Comparison of ENCODE assay signal across 8 cellular contexts in the genomic region with DNA sequence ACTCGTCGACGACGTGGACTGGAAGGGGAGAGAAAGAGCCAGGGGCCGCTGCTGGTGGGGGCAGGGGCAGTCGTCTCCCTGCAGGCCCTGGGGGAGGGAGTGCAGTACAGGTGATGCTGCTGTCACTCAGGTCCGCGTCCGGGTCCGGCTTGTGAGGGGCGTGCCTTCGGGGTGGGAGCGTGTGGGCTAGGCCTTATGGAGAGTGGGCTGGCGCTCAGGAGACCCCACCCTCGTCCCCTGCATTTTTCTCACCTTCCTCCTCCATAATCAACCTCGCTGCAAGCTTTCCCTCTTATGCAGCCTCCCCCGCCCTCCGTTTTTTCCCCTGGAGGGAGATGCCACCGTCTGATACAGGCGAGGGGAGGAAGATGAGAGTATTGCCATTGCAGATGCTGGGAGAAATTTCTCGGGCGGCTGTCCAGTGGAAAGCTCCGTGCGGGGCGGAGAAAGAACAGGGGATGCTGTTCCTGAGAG. TPM values are rescaled to one million over a fixed set of nuclear protein-coding genes. Genes with fewer than 3 reads are reported as not detected.
A peak's percentile ranks its signal among the peaks of the same experiment; 100 is the strongest.
DNase-seq lines count a peak whose midpoint lies in the region; ATAC-seq and TF ChIP-seq lines count a peak whose summit lies in the region.

No MANE protein-coding gene starts in this region.

- DNase-seq in Caki2 (ENCODE audit: low read depth) (peak; percentile 77), HT1080 (ENCODE audit: low read depth) (peak; percentile 80), PC-9 (peak; percentile 49 to 56), fibroblast of the aortic adventitia (ENCODE audit: low read depth) (peak; percentile 44)

- CTCF ChIA-PET in PC-9 (lab: Charles Lee): no interaction called here

- H3K36me3 ChIP-seq in PC-9 (ENCODE audit: low read depth): no peaks in the 10 kb centered on the region
- H3K36me3 ChIP-seq in neuron (ENCODE audit: insufficient read depth, low read length): no peaks in the 10 kb centered on the region
- no peaks in the 10 kb centered on the region for H3K36me3 ChIP-seq in thymus (ENCODE audit: control insufficient read depth, insufficient read depth)

- peak overlapping the region; percentile 92 for H3K4me3 Mint-ChIP-seq in activated T-helper 17 cell treated with anti-CD3 and anti-CD28 coated beads, Interleukin-2, amount 50 U/mL, for 72 hours

- H3K27me3 Mint-ChIP-seq in activated T-helper 17 cell treated with anti-CD3 and anti-CD28 coated beads, Interleukin-2, amount 50 U/mL, for 72 hours: no peaks in the 10 kb centered on the region

- no peaks in the 10 kb centered on the region for H3K27me3 ChIP-seq in PC-9 (ENCODE audit: insufficient read depth, low read depth)
- H3K27me3 ChIP-seq in neuron (ENCODE audit: insufficient read depth, low read length): no peaks in the 10 kb centered on the region
- H3K27me3 ChIP-seq in thymus (ENCODE audit: control insufficient read depth, insufficient read depth): no peaks in the 10 kb centered on the region

- peaks cover 15% of the 10 kb centered on the region for H3K4me1 Mint-ChIP-seq in activated T-helper 17 cell treated with anti-CD3 and anti-CD28 coated beads, Interleukin-2, amount 50 U/mL, for 72 hours

- peak overlapping the region; percentile 81 for H3K27ac Mint-ChIP-seq in activated T-helper 17 cell treated with anti-CD3 and anti-CD28 coated beads, Interleukin-2, amount 50 U/mL, for 72 hours

- peak; percentile 37 for ATAC-seq in GM21390 (IDR thresholded peaks at IDR 0.05; ENCODE audit: unreplicated experiment)
- peak; percentile 25 for ATAC-seq in activated T-helper 17 cell treated with anti-CD3 and anti-CD28 coated beads, Interleukin-2, amount 50 U/mL, for 72 hours (replicated peaks)

- 2% methylated on average over 25 of the region's 25 CpGs for WGBS in thymus

- POLR2A ChIA-PET in PC-9 (lab: Charles Lee; ENCODE audit: unreplicated experiment): interaction anchor here (0.5 kb wide), 1 partner anchor 45 kb away, joined by 4 read pairs; no protein-coding TSS in a partner anchor

- H3K4me2 ChIP-seq in PC-9: peak overlapping the region; percentile 87

- in situ Hi-C loops in Caki2 (cut with HindIII; ENCODE audit: low pct_unique_long_range_greater_than_20kb, low sequenced_read_pairs): no loop called here

- no TSS peak for BruUV-seq in PC-9 (replicated peaks; lab: Mats Ljungman, UMichigan)

- H3K9me3 ChIP-seq in PC-9 (ENCODE audit: insufficient read depth, low read depth): no peaks in the 10 kb centered on the region
- no peaks in the 10 kb centered on the region for H3K9me3 ChIP-seq in neuron (ENCODE audit: low read length)
- H3K9me3 ChIP-seq in thymus (ENCODE audit: control insufficient read depth): no peaks in the 10 kb centered on the region

- H3F3A ChIP-seq in PC-9 (ENCODE audit: insufficient read depth, low read depth): peaks cover 10% of the 10 kb centered on the region; the same call in 1 of the 2 replicates

- TF ChIP-seq CTCF in PC-9 (conservative IDR thresholded peaks at IDR 0.05) (no peak), fibroblast of the aortic adventitia (IDR thresholded peaks at IDR 0.05; ENCODE audit: insufficient read depth, low read length) (no peak)

- peak overlapping the region; percentile 72 for H3K4me3 ChIP-seq in PC-9
- peak overlapping the region; percentile 97 for H3K4me3 ChIP-seq in fibroblast of the aortic adventitia (ENCODE audit: low read depth, low read length)
- H3K4me3 ChIP-seq in neuron (ENCODE audit: low read length): peak overlapping the region; percentile 85
- H3K4me3 ChIP-seq in thymus (ENCODE audit: low read length): peak overlapping the region; percentile 99

- no peaks in the 10 kb centered on the region for H3K9me2 ChIP-seq in PC-9 (ENCODE audit: insufficient read depth)

- peaks cover 18% of the 10 kb centered on the region for H4K20me1 ChIP-seq in PC-9 (ENCODE audit: insufficient read depth)

- peaks cover 67% of the 10 kb centered on the region for H3K79me2 ChIP-seq in PC-9 (ENCODE audit: low read depth)

- H2AFZ ChIP-seq in PC-9 (peak overlapping the region; percentile 99), neuron (ENCODE audit: low read depth, low read length) (peak overlapping the region; percentile 95)

- H3K27ac ChIP-seq in PC-9: peak overlapping the region; percentile 38
- peak overlapping the region; percentile 97 for H3K27ac ChIP-seq in thymus (ENCODE audit: low read depth)

- intact Hi-C loops in PC-9 (cut with micrococcal nuclease; ENCODE audit: unreplicated experiment): no loop called here

- peaks cover 16% of the 10 kb centered on the region for H3K4me1 ChIP-seq in PC-9 (replicated peaks; ENCODE audit: insufficient read depth)
- peaks cover 19% of the 10 kb centered on the region for H3K4me1 ChIP-seq in neuron (ENCODE audit: insufficient read depth, low read length)
- peaks cover 16% of the 10 kb centered on the region for H3K4me1 ChIP-seq in thymus (ENCODE audit: control insufficient read depth, insufficient read depth, low read length)

- H3K36me3 Mint-ChIP-seq in activated T-helper 17 cell treated with anti-CD3 and anti-CD28 coated beads, Interleukin-2, amount 50 U/mL, for 72 hours (ENCODE audit: low read depth): peaks cover 14% of the 10 kb centered on the region

- no peaks in the 10 kb centered on the region for H3K9me3 Mint-ChIP-seq in activated T-helper 17 cell treated with anti-CD3 and anti-CD28 coated beads, Interleukin-2, amount 50 U/mL, for 72 hours

RNA-seq across cellular contexts. Expression of a gene that starts 0.6 kb away (rescaled TPM):
- 67.4 and 85.4 TPM in 2 replicates for total RNA-seq in Caki2 (2014; rRNA removed; shearing (Covaris generic); ENCODE audit: low replicate concordance)
- total RNA-seq in HT1080 (2014; rRNA removed; shearing (Covaris generic)): 132 and 158 TPM in 2 replicates
- 117 and 124 TPM in 2 replicates for polyA plus RNA-seq in HT1080 (2015; cell fraction: cytosol; rRNA removed)
- 98.6 and 108 TPM in 2 replicates for polyA plus RNA-seq in HT1080 (2015; cell fraction: nucleus; rRNA removed)
- total RNA-seq in PC-9 (2021) (39.0 and 50.5 TPM in 2 replicates), fibroblast of the aortic adventitia (ENCODE audit: low replicate concordance) (44.1 and 117 TPM in 2 replicates)
- 10 to 100 TPM; 48.6 to 89.5 TPM for total RNA-seq in activated T-helper 17 cell treated with anti-CD3 and anti-CD28 coated beads, Interleukin-2, amount 50 U/mL, for 72 hours
- 60.3 TPM for polyA plus RNA-seq in thymus

RNA-seq across cellular contexts. Expression of a gene that starts 3.8 kb away (rescaled TPM):
- 18.9 and 28.2 TPM in 2 replicates for total RNA-seq in Caki2 (2014; rRNA removed; shearing (Covaris generic); ENCODE audit: low replicate concordance)
- 42.5 and 49.7 TPM in 2 replicates for total RNA-seq in HT1080 (2014; rRNA removed; shearing (Covaris generic))
- polyA plus RNA-seq in HT1080 (2015; cell fraction: cytosol; rRNA removed): 34.3 and 42.0 TPM in 2 replicates
- 69.6 and 90.1 TPM in 2 replicates for polyA plus RNA-seq in HT1080 (2015; cell fraction: nucleus; rRNA removed)
- total RNA-seq in PC-9 (2021): 25.1 and 36.2 TPM in 2 replicates
- 10 to 100 TPM; 54.6 to 84.8 TPM for total RNA-seq in activated T-helper 17 cell treated with anti-CD3 and anti-CD28 coated beads, Interleukin-2, amount 50 U/mL, for 72 hours
- total RNA-seq in fibroblast of the aortic adventitia (ENCODE audit: low replicate concordance): 20.6 and 45.6 TPM in 2 replicates
- 20.6 TPM for polyA plus RNA-seq in thymus

RNA-seq across cellular contexts. Expression of a gene that starts 32.3 kb away (rescaled TPM):
- total RNA-seq in Caki2 (2014; rRNA removed; shearing (Covaris generic); ENCODE audit: low replicate concordance): 5.5 TPM in 2 replicates
- total RNA-seq in HT1080 (2014; rRNA removed; shearing (Covaris generic)): 15.0 and 17.9 TPM in 2 replicates
- polyA plus RNA-seq in HT1080 (2015; cell fraction: cytosol; rRNA removed): 10.6 and 14.0 TPM in 2 replicates
- polyA plus RNA-seq in HT1080 (2015; cell fraction: nucleus; rRNA removed): 20.6 and 22.5 TPM in 2 replicates
- 11.2 and 15.4 TPM in 2 replicates for total RNA-seq in PC-9 (2021)
- total RNA-seq in activated T-helper 17 cell treated with anti-CD3 and anti-CD28 coated beads, Interleukin-2, amount 50 U/mL, for 72 hours: 10 to 100 TPM; 21.5 to 27.9 TPM
- 10.1 and 33.4 TPM in 2 replicates for total RNA-seq in fibroblast of the aortic adventitia (ENCODE audit: low replicate concordance)
- 11.2 TPM for polyA plus RNA-seq in thymus

Comparison
In these comparisons a context has a peak if more than half of its experiments do, and no peak if none do; other contexts are left out.
1. Peak in every context shown above with its lines: DNase-seq, ATAC-seq, H3K4me3 ChIP-seq and H3K27ac ChIP-seq.